Comparison of ENCODE assay signal across 16 cellular contexts in genomic region chr3:46924921-46925584, GRCh38. TPM values are rescaled to one million over a fixed set of nuclear protein-coding genes. Genes with fewer than 3 reads are reported as not detected.
DNase-seq lines count a peak whose midpoint lies in the region; ATAC-seq and TF ChIP-seq lines count a peak whose summit lies in the region.
"Had no signal": no experiment of that assay in that cellular context is flagged by ENCODE, and none has a peak within 500 bp of the region (broad histone marks: within the 10 kb centered on the region; RNA-seq: fewer than 3 reads in every experiment).

No MANE protein-coding gene starts in this region.

- H3K79me1 ChIP-seq in neuronal stem cell (ENCODE audit: low read depth, low read length) = peaks cover 11% of the 10 kb centered on the region

- no peaks in the 10 kb centered on the region for H3K9me3 Mint-ChIP-seq in chondrocyte (ENCODE audit: low read depth)

- H3K27ac ChIP-seq in heart left ventricle (peak overlapping the region in 9 of 12 donors; percentile 42 to 94 (median 85)), neuronal stem cell (replicated peaks; ENCODE audit: low read length) (no peak overlapping the region), aorta (ENCODE audit: low read depth in 1 of 2, low read length in 2 of 2) (no peak overlapping the region), WERI-Rb-1 (no peak overlapping the region)
- H3K27ac ChIP-seq: cardiac muscle cell, KMS-11 had no signal

- no peaks in the 10 kb centered on the region for H3K27me3 Mint-ChIP-seq in chondrocyte (ENCODE audit: low read depth)

- no peak overlapping the region for H2BK15ac ChIP-seq in neuronal stem cell (ENCODE audit: low read length)

- no peak overlapping the region for H4K91ac ChIP-seq in neuronal stem cell (ENCODE audit: low read depth, low read length, poor library complexity)

- no peak overlapping the region for H2AFZ ChIP-seq in neuronal stem cell (ENCODE audit: low read length)

- H3K4me3 Mint-ChIP-seq in chondrocyte (ENCODE audit: unreplicated experiment) = no peak overlapping the region
- H3K4me3 Mint-ChIP-seq: nephron had no signal

- peak overlapping the region; percentile 34 for H3K23ac ChIP-seq in neuronal stem cell (ENCODE audit: low read depth, low read length, poor library complexity)

- no peak overlapping the region for H3K4ac ChIP-seq in neuronal stem cell (ENCODE audit: low read length)

- H3K27ac Mint-ChIP-seq in chondrocyte (ENCODE audit: unreplicated experiment) = no peak overlapping the region

- TF ChIP-seq POLR2A in heart left ventricle (IDR thresholded peaks at IDR 0.05) = no peak

- intact Hi-C loops in heart left ventricle (cut with DNase I) = loop anchor here in 6 of 10 donors (2.0 to 10.0 kb wide), 5 partner anchors 52 to 400 kb away; partner anchors contain the start of genes CCDC12 (in 3 of the 6) and NBEAL2 (in 2 of the 6)
- intact Hi-C loops in Right ventricle myocardium inferior (cut with DNase I) = no loop called here
- intact Hi-C loops in aorta (cut with DNase I) = loop anchor here in 1 of 2 donors (10.0 kb wide), 1 partner anchor 400 kb away; no protein-coding TSS in a partner anchor

- peaks cover 16% of the 10 kb centered on the region for H3K4me1 Mint-ChIP-seq in chondrocyte (ENCODE audit: low read depth)

- no peak overlapping the region for H2AK5ac ChIP-seq in neuronal stem cell (ENCODE audit: low read depth, low read length)

- no peak overlapping the region for H4K8ac ChIP-seq in neuronal stem cell (ENCODE audit: low read depth, low read length)

- ATAC-seq in heart left ventricle = no peak
- no peak for ATAC-seq in Right ventricle myocardium inferior
- ATAC-seq in aorta (ENCODE audit: low FRiP score) = no peak

- H3K18ac ChIP-seq in neuronal stem cell (ENCODE audit: low read length) = no peak overlapping the region

- no peak overlapping the region for H3K4me2 ChIP-seq in neuronal stem cell (ENCODE audit: insufficient read depth, low read length, poor library complexity, severe bottlenecking)
- H3K4me2 ChIP-seq: KMS-11 had no signal

- TF ChIP-seq CTCF in heart left ventricle (IDR thresholded peaks at IDR 0.05) (no peak), chondrocyte (IDR thresholded peaks at IDR 0.05) (no peak), WERI-Rb-1 (IDR thresholded peaks at IDR 0.05; ENCODE audit: low read depth, low read length) (no peak)

- DNase-seq in heart left ventricle = peak in 1 of 5 donors; percentile 53
- DNase-seq in Right ventricle myocardium inferior (ENCODE audit: missing footprints) = no peak
- DNase-seq in chondrocyte (ENCODE audit: low spot score) = peak; percentile 62
- DNase-seq in neuronal stem cell (ENCODE audit: low spot score) = no peak
- peak; percentile 39 to 55 for DNase-seq in aorta
- no peak for DNase-seq in COLO829 (ENCODE audit: low spot score)
- no peak for DNase-seq in WERI-Rb-1
- no peak for DNase-seq in NK-92 (lab: John Stamatoyannopoulos, UW; ENCODE audit: unreplicated experiment)
- DNase-seq: activated naive CD4-positive, alpha-beta T cell treated with Interleukin-2 at 50 U/mL for 16 hours; NCI-H1694; NCI-H510A; small intestine had no signal

- no peak overlapping the region for H2BK5ac ChIP-seq in neuronal stem cell (ENCODE audit: low read length)

- peak overlapping the region; percentile 55 for H3K9ac ChIP-seq in neuronal stem cell (ENCODE audit: low read depth, low read length, poor library complexity)
- H3K9ac ChIP-seq: KMS-11 had no signal

- peak overlapping the region; percentile 64 for H3K14ac ChIP-seq in neuronal stem cell (ENCODE audit: low read length)

- H3K27me3 ChIP-seq in heart left ventricle = no peaks in the 10 kb centered on the region
- H3K27me3 ChIP-seq in neuronal stem cell (ENCODE audit: control insufficient read depth in 3 of 3, insufficient read depth in 3 of 3, low read depth in 1 of 3, low read length in 3 of 3) = no peaks in the 10 kb centered on the region
- H3K27me3 ChIP-seq in aorta (ENCODE audit: control insufficient read depth in 1 of 2, insufficient read depth in 2 of 2, low read length in 1 of 2) = no peaks in the 10 kb centered on the region
- no peaks in the 10 kb centered on the region for H3K27me3 ChIP-seq in WERI-Rb-1 (ENCODE audit: insufficient read depth, low read depth, severe bottlenecking)
- H3K27me3 ChIP-seq: cardiac muscle cell, Peyer's patch had no signal

- no peak overlapping the region for H2BK120ac ChIP-seq in neuronal stem cell (ENCODE audit: low read depth, low read length)

- no peak overlapping the region for H3K4me3 ChIP-seq in heart left ventricle
- no peak overlapping the region for H3K4me3 ChIP-seq in neuronal stem cell (ENCODE audit: low read length in 2 of 2)
- H3K4me3 ChIP-seq in aorta (ENCODE audit: low read length in 2 of 2) = no peak overlapping the region
- no peak overlapping the region for H3K4me3 ChIP-seq in WERI-Rb-1 (ENCODE audit: low read depth, low read length)
- H3K4me3 ChIP-seq: cardiac muscle cell, Peyer's patch had no signal

- H3K36me3 Mint-ChIP-seq in chondrocyte (ENCODE audit: low read depth) = peaks cover 21% of the 10 kb centered on the region

- H3K9me3 ChIP-seq in heart left ventricle = no peaks in the 10 kb centered on the region
- peaks cover 0 to 18% of the 10 kb centered on the region in 2 donors for H3K9me3 ChIP-seq in neuronal stem cell (replicated peaks in 1 of 2; ENCODE audit: control insufficient read depth in 2 of 2, insufficient read depth in 1 of 2, low read depth in 1 of 2, low read length in 2 of 2)
- H3K9me3 ChIP-seq in aorta (ENCODE audit: control insufficient read depth, low read length) = no peaks in the 10 kb centered on the region
- no peaks in the 10 kb centered on the region for H3K9me3 ChIP-seq in WERI-Rb-1 (ENCODE audit: severe bottlenecking)
- H3K9me3 ChIP-seq: Peyer's patch had no signal

- peaks cover 9 to 70% (median 62%) of the 10 kb centered on the region in 12 donors for H3K4me1 ChIP-seq in heart left ventricle
- no peaks in the 10 kb centered on the region for H3K4me1 ChIP-seq in neuronal stem cell (ENCODE audit: control insufficient read depth in 2 of 2, insufficient read depth in 1 of 2, low read depth in 1 of 2, low read length in 2 of 2)
- H3K4me1 ChIP-seq in aorta (ENCODE audit: control insufficient read depth in 1 of 2, insufficient read depth in 2 of 2, low read length in 2 of 2) = peaks cover 0 to 3% of the 10 kb centered on the region in 2 donors

- 58 to 83% (median 73%) methylated on average over 9 to 10 of the region's 10 CpGs for WGBS in heart left ventricle, 4 donors
- no CpG with 5 or more reads among the region's 10 CpGs for WGBS in neuronal stem cell (ENCODE audit: extremely low coverage in 2 of 2, insufficient read length in 2 of 2, insufficient replicate concordance in 1 of 2), 2 donors
- WGBS in aorta, 2 donors = 88 to 93% methylated on average over 9 to 10 of the region's 10 CpGs

- no peak overlapping the region for H2BK12ac ChIP-seq in neuronal stem cell (ENCODE audit: low read length)

- H3K36me3 ChIP-seq in heart left ventricle (peaks cover 2 to 72% (median 56%) of the 10 kb centered on the region in 9 donors), neuronal stem cell (replicated peaks in 1 of 2; ENCODE audit: control insufficient read depth in 2 of 2, insufficient read depth in 2 of 2, low read length in 2 of 2) (peaks cover 53 to 93% of the 10 kb centered on the region in 2 donors), aorta (ENCODE audit: control insufficient read depth in 1 of 2, insufficient read depth in 2 of 2, low read length in 1 of 2) (peaks cover 0 to 2% of the 10 kb centered on the region in 2 donors), WERI-Rb-1 (peaks cover 88% of the 10 kb centered on the region)

RNA-seq across cellular contexts. Expression of gene PTH1R, which starts 47.5 kb away (rescaled TPM):
- total RNA-seq in heart left ventricle (10 to 100 TPM in 2 of 9 donors, 1 to 10 TPM in 7; 2.1 to 15.6 (median 6.0) TPM), Right ventricle myocardium inferior (12.7 TPM), chondrocyte (2.4 to 6.3 TPM (median 3.1 TPM) in 3 replicates), aorta (1 to 10 TPM; 6.6 to 6.7 TPM)
- polyA plus RNA-seq in heart left ventricle (10 to 100 TPM in 1 of 2 donors, 1 to 10 TPM in 1; 6.5 to 23.4 TPM), aorta (10 to 100 TPM in 1 of 2 donors, 1 to 10 TPM in 1; 8.4 to 38.6 TPM)
- 2.2 TPM for polyA plus RNA-seq in neuronal stem cell (2013, experiment 1 of 2)
- 2.6 TPM for polyA plus RNA-seq in neuronal stem cell (2013, experiment 2 of 2)

RNA-seq across cellular contexts. Expression of gene CCDC12, which starts 51.5 kb away (rescaled TPM):
- total RNA-seq in heart left ventricle (10 to 100 TPM; 27.1 to 36.8 (median 33.3) TPM), Right ventricle myocardium inferior (26.3 TPM), chondrocyte (21.8 to 23.3 TPM (median 22.3 TPM) in 3 replicates), aorta (10 to 100 TPM; 30.5 to 35.9 TPM)
- polyA plus RNA-seq in heart left ventricle (100 to 1,000 TPM in 1 of 2 donors, 10 to 100 TPM in 1; 83.5 to 120 TPM), aorta (10 to 100 TPM; 43.5 to 46.5 TPM)
- 56.1 TPM for polyA plus RNA-seq in neuronal stem cell (2013, experiment 1 of 2)
- 55.5 TPM for polyA plus RNA-seq in neuronal stem cell (2013, experiment 2 of 2)

RNA-seq across cellular contexts. Expression of gene NBEAL2, which starts 54.4 kb away (rescaled TPM):
- 10 to 100 TPM in 6 of 9 donors, 1 to 10 TPM in 3; 8.1 to 41.1 (median 12.0) TPM for total RNA-seq in heart left ventricle
- polyA plus RNA-seq in heart left ventricle = 10 to 100 TPM; 16.3 to 45.7 TPM
- total RNA-seq in Right ventricle myocardium inferior = 14.5 TPM
- 15.9 to 18.1 TPM (median 16.5 TPM) in 3 replicates for total RNA-seq in chondrocyte
- polyA plus RNA-seq in neuronal stem cell (2013, experiment 1 of 2) = 5.9 TPM
- polyA plus RNA-seq in neuronal stem cell (2013, experiment 2 of 2) = 6.2 TPM
- 10 to 100 TPM; 26.2 to 45.8 TPM for total RNA-seq in aorta
- polyA plus RNA-seq in aorta = 10 to 100 TPM in 1 of 2 donors, 1 to 10 TPM in 1; 6.3 to 55.8 TPM

Comparison
In these comparisons a context has a peak if more than half of its experiments do, and no peak if none do; other contexts are left out.
1. DNase-seq: peak in chondrocyte (single experiment) and aorta (2 of 2); none in Right ventricle myocardium inferior (single experiment), neuronal stem cell (single experiment), COLO829 (single experiment), WERI-Rb-1 (single experiment) and NK-92 (single experiment).
2. H3K27ac ChIP-seq: peak in heart left ventricle (9 of 12); none in neuronal stem cell (single experiment), aorta (0 of 2) and WERI-Rb-1 (single experiment).